15 cellular contexts compared by ENCODE assay signal in the genomic region with DNA sequence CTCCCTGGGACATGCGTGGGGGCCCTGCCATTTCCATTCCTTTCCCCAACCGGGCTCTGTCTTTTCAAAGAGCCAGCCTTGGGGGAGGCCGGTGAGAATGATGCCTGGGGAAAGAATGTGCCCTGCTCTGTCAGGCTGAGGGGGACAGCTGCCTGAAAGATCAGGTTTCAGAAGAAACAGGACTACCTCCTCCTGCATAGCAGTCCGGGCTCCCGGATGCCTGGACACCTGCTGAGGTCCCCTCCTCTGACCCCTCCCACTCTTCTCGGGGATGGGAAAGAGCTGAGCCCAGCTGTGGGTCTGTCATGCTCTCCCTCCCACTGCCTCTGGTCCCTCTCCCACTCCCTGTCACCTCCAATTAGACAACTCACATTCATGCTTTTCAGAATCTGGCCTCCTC. TPM values are rescaled to one million over a fixed set of nuclear protein-coding genes. Genes with fewer than 3 reads are reported as not detected.
DNase-seq lines count a peak whose midpoint lies in the region; ATAC-seq and TF ChIP-seq lines count a peak whose summit lies in the region.
"Had no signal": no experiment of that assay in that cellular context is flagged by ENCODE, and none has a peak within 500 bp of the region (broad histone marks: within the 10 kb centered on the region; RNA-seq: fewer than 3 reads in every experiment).

No MANE protein-coding gene starts in this region.

- DNase-seq in DMS153 (lab: John Stamatoyannopoulos, UW) (peak; percentile 35), DMS153 treated with DMSO at 0.1 percent for 48 hours (lab: John Stamatoyannopoulos, UW; ENCODE audit: unreplicated experiment) (no peak), NCI-H1105 (lab: John Stamatoyannopoulos, UW) (peak; percentile 42), SHP77 (lab: John Stamatoyannopoulos, UW) (peak; percentile 44 to 77), myocyte (ENCODE audit: low read depth) (peak; percentile 91), Ammon's horn (ENCODE audit: low spot score) (no peak), NCI-H1694 treated with DMSO at 0.1 percent for 48 hours (lab: John Stamatoyannopoulos, UW) (no peak)
- DNase-seq in CD4-positive, alpha-beta T cell, result no peak
- DNase-seq: activated CD4-positive, alpha-beta T cell treated with anti-CD3 and anti-CD28 coated beads for 48 hours; activated T-cell treated with anti-CD3 and anti-CD28 coated beads, Interleukin-2, amount 50 U/mL, for 48 hours; amniotic stem cell; colonic mucosa; T-helper 1 cell; upper lobe of left lung had no signal

- TF ChIP-seq CTCF in CD4-positive, alpha-beta T cell (IDR thresholded peaks at IDR 0.05), result no peak

- no peaks in the 10 kb centered on the region for H3K27me3 Mint-ChIP-seq in CD4-positive, alpha-beta T cell

- no peaks in the 10 kb centered on the region for H3K36me3 Mint-ChIP-seq in CD4-positive, alpha-beta T cell (ENCODE audit: low read depth)

- H3K27ac ChIP-seq in CD4-positive, alpha-beta T cell (ENCODE audit: low read depth, low read length), result no peak overlapping the region
- H3K27ac ChIP-seq: 22Rv1, colonic mucosa, upper lobe of left lung had no signal

- H3K4me3 Mint-ChIP-seq in CD4-positive, alpha-beta T cell, result no peak overlapping the region

- ATAC-seq in CD4-positive, alpha-beta T cell (ENCODE audit: poor library complexity), result no peak

- H3K9me3 Mint-ChIP-seq in CD4-positive, alpha-beta T cell, result no peaks in the 10 kb centered on the region

- no peaks in the 10 kb centered on the region for H3K27me3 ChIP-seq in CD4-positive, alpha-beta T cell (ENCODE audit: control insufficient read depth, insufficient read depth, low read length)
- H3K27me3 ChIP-seq: colonic mucosa, upper lobe of left lung had no signal

- H3K4me1 Mint-ChIP-seq in CD4-positive, alpha-beta T cell (ENCODE audit: low read depth), result no peaks in the 10 kb centered on the region

- no peak overlapping the region for H3K27ac Mint-ChIP-seq in CD4-positive, alpha-beta T cell

- POLR2A ChIA-PET in CD4-positive, alpha-beta T cell (lab: Charles Lee), result no interaction called here

- intact Hi-C loops in CD4-positive, alpha-beta T cell (cut with DNase I, micrococcal nuclease), result no loop called here

- CTCF ChIA-PET in CD4-positive, alpha-beta T cell (lab: Charles Lee), result no interaction called here

- H3K9me3 ChIP-seq in CD4-positive, alpha-beta T cell (ENCODE audit: control insufficient read depth, low read length), result no peaks in the 10 kb centered on the region
- H3K9me3 ChIP-seq: colonic mucosa, upper lobe of left lung had no signal

RNA-seq across cellular contexts. Expression of a gene that starts 41.8 kb away (rescaled TPM):
- total RNA-seq in myocyte, result 73.4 and 147 TPM in 2 replicates
- 22.6 TPM for polyA plus RNA-seq in myocyte (2012)
- 1 to 10 TPM; 1.9 to 2.7 TPM for total RNA-seq in CD4-positive, alpha-beta T cell

Comparison
In these comparisons a context has a peak if more than half of its experiments do, and no peak if none do; other contexts are left out.
1. DNase-seq: peak in DMS153 (single experiment), NCI-H1105 (single experiment), SHP77 (2 of 2) and myocyte (single experiment); none in DMS153 treated with DMSO at 0.1 percent for 48 hours (single experiment), Ammon's horn (single experiment), CD4-positive, alpha-beta T cell (0 of 10) and NCI-H1694 treated with DMSO at 0.1 percent for 48 hours (single experiment).
2. RNA of a gene that starts 41.8 kb away (total RNA-seq): 73.4 to 147 TPM in myocyte; 1.9 to 2.7 TPM in CD4-positive, alpha-beta T cell; every median in the first group is over 10 times any median in the second.